ENCODE assay signal across 18 cellular contexts in the genomic region with DNA sequence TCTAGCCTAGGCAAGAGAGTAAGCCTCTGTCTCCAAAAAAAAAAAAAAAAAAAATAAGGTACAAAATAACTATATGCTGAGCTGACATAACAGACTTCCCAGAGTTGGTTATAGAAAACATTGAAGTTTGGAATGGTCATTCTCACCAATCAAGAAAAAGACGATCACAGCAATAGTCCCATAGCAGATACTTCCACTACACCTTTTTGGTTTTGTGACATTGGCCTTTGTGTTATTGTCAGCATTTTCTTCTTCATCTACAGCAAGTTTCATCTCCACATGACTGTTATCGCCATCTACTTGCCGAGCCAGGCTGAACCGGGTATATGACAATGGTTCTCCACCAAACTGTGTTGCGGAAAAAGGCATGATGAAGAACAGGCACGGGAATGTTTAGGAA. TPM values are rescaled to one million over a fixed set of nuclear protein-coding genes. Genes with fewer than 3 reads are reported as not detected.
DNase-seq lines count a peak whose midpoint lies in the region; ATAC-seq and TF ChIP-seq lines count a peak whose summit lies in the region.
"Had no signal": no experiment of that assay in that cellular context is flagged by ENCODE, and none has a peak within 500 bp of the region (broad histone marks: within the 10 kb centered on the region; RNA-seq: fewer than 3 reads in every experiment).

No MANE protein-coding gene starts in this region.

- H3K9me3 Mint-ChIP-seq in T-helper 2 cell treated with Interferon-gamma antibody and Interleukin-4, amounts not matched to agents 5 μg/mL and 100 μg/mL, for 36 hours = no peaks in the 10 kb centered on the region
- no peaks in the 10 kb centered on the region for H3K9me3 Mint-ChIP-seq in CD4-positive, CD25-positive, alpha-beta regulatory T cell
- no peaks in the 10 kb centered on the region for H3K9me3 Mint-ChIP-seq in T-cell

- H3K4me3 ChIP-seq in CD4-positive, CD25-positive, alpha-beta regulatory T cell (ENCODE audit: low read depth, low read length) = peak overlapping the region; percentile 38
- no peak overlapping the region for H3K4me3 ChIP-seq in vagina

- H3K4me3 Mint-ChIP-seq in T-helper 2 cell treated with Interferon-gamma antibody and Interleukin-4, amounts not matched to agents 5 μg/mL and 100 μg/mL, for 36 hours = no peak overlapping the region
- peak overlapping the region in 2 of 4 donors; percentile 72 to 83 for H3K4me3 Mint-ChIP-seq in CD4-positive, CD25-positive, alpha-beta regulatory T cell
- no peak overlapping the region for H3K4me3 Mint-ChIP-seq in T-cell

- no peaks in the 10 kb centered on the region for H3K27me3 Mint-ChIP-seq in T-helper 2 cell treated with Interferon-gamma antibody and Interleukin-4, amounts not matched to agents 5 μg/mL and 100 μg/mL, for 36 hours (ENCODE audit: low read depth)
- H3K27me3 Mint-ChIP-seq in CD4-positive, CD25-positive, alpha-beta regulatory T cell = no peaks in the 10 kb centered on the region
- no peaks in the 10 kb centered on the region for H3K27me3 Mint-ChIP-seq in T-cell

- no peak for ATAC-seq in CD4-positive, CD25-positive, alpha-beta regulatory T cell (ENCODE audit: low read depth in 2 of 2)
- no peak for ATAC-seq in T-cell (replicated peaks in 1 of 4)

- H3K36me3 Mint-ChIP-seq in T-helper 2 cell treated with Interferon-gamma antibody and Interleukin-4, amounts not matched to agents 5 μg/mL and 100 μg/mL, for 36 hours (ENCODE audit: low read depth) = peaks cover 64% of the 10 kb centered on the region
- H3K36me3 Mint-ChIP-seq in CD4-positive, CD25-positive, alpha-beta regulatory T cell = peaks cover 38% of the 10 kb centered on the region
- peaks cover 36% of the 10 kb centered on the region for H3K36me3 Mint-ChIP-seq in T-cell

- peaks cover 57% of the 10 kb centered on the region for H3K36me3 ChIP-seq in CD4-positive, CD25-positive, alpha-beta regulatory T cell (ENCODE audit: control insufficient read depth, insufficient read depth, low read length)
- H3K36me3 ChIP-seq in vagina = peaks cover 0 to 59% of the 10 kb centered on the region in 2 donors

- CTCF ChIA-PET in T-cell (lab: Charles Lee) = interaction anchor here (0.5 to 8.1 kb wide), 11 partner anchors 10 to 1725 kb away, joined by 3 to 69 read pairs (median 4); no protein-coding TSS in a partner anchor

- H3K4me1 ChIP-seq in CD4-positive, CD25-positive, alpha-beta regulatory T cell (ENCODE audit: control insufficient read depth, insufficient read depth, low read length, poor library complexity, severe bottlenecking) = peaks cover 47% of the 10 kb centered on the region
- H3K4me1 ChIP-seq in vagina = peaks cover 14% of the 10 kb centered on the region

- TF ChIP-seq POLR2A in erythroblast (IDR thresholded peaks at IDR 0.05; ENCODE audit: low read length) (peak; percentile 59), vagina (IDR thresholded peaks at IDR 0.05) (no peak)

- no peaks in the 10 kb centered on the region for H3K9me3 ChIP-seq in CD4-positive, CD25-positive, alpha-beta regulatory T cell (ENCODE audit: control insufficient read depth in 2 of 2, low read length in 2 of 2)
- no peaks in the 10 kb centered on the region for H3K9me3 ChIP-seq in vagina

- TF ChIP-seq CTCF in vagina (IDR thresholded peaks at IDR 0.05) = no peak

- no peak for DNase-seq in T-helper 2 cell treated with Interferon-gamma antibody and Interleukin-4, amounts not matched to agents 5 μg/mL and 100 μg/mL, for 36 hours (ENCODE audit: low spot score)
- no peak for DNase-seq in T-helper 2 cell
- DNase-seq in CD4-positive, CD25-positive, alpha-beta regulatory T cell = no peak
- DNase-seq in T-cell = no peak
- no peak for DNase-seq in erythroblast (lab: John Stamatoyannopoulos, UW)
- DNase-seq in effector CD8-positive, alpha-beta T cell (lab: John Stamatoyannopoulos, UW) = no peak
- no peak for DNase-seq in CD1c-positive myeloid dendritic cell (ENCODE audit: extremely low spot score)
- no peak for DNase-seq in vagina (ENCODE audit: extremely low spot score in 2 of 2)
- DNase-seq: GOT3, NCI-H1417 treated with DMSO at 0.1 percent for 48 hours, NCI-H187 treated with DMSO at 0.1 percent for 48 hours, NCI-H2227 treated with DMSO at 0.1 percent for 48 hours, NCI-H510A treated with DMSO at 0.1 percent for 48 hours, NCI-H774, OCI-M1, Right ventricle myocardium superior had no signal

- H3K4me1 Mint-ChIP-seq in T-helper 2 cell treated with Interferon-gamma antibody and Interleukin-4, amounts not matched to agents 5 μg/mL and 100 μg/mL, for 36 hours (ENCODE audit: low read depth) = peaks cover 42% of the 10 kb centered on the region
- H3K4me1 Mint-ChIP-seq in CD4-positive, CD25-positive, alpha-beta regulatory T cell = peaks cover 21 to 57% (median 48%) of the 10 kb centered on the region in 4 donors
- peaks cover 30 to 39% (median 38%) of the 10 kb centered on the region in 3 donors for H3K4me1 Mint-ChIP-seq in T-cell

- H3K27ac Mint-ChIP-seq in T-helper 2 cell treated with Interferon-gamma antibody and Interleukin-4, amounts not matched to agents 5 μg/mL and 100 μg/mL, for 36 hours = peak overlapping the region; percentile 43
- peak overlapping the region; percentile 1 to 85 (median 60) for H3K27ac Mint-ChIP-seq in CD4-positive, CD25-positive, alpha-beta regulatory T cell
- peak overlapping the region; percentile 25 to 59 for H3K27ac Mint-ChIP-seq in T-cell

- intact Hi-C loops in vagina (cut with DNase I) = no loop called here

- peak overlapping the region; percentile 67 for H3K27ac ChIP-seq in CD4-positive, CD25-positive, alpha-beta regulatory T cell (ENCODE audit: insufficient read depth, low read length, poor library complexity, severe bottlenecking)
- H3K27ac ChIP-seq in vagina = no peak overlapping the region
- H3K27ac ChIP-seq: 22Rv1, KMS-11 had no signal

- POLR2A ChIA-PET in T-cell (lab: Charles Lee) = interaction anchor here in 1 of 2 donors (0.6 kb wide), 1 partner anchor 181 kb away, joined by 5 read pairs; no protein-coding TSS in a partner anchor

- no peaks in the 10 kb centered on the region for H3K27me3 ChIP-seq in CD4-positive, CD25-positive, alpha-beta regulatory T cell (ENCODE audit: control insufficient read depth, insufficient read depth, low read length)
- no peaks in the 10 kb centered on the region for H3K27me3 ChIP-seq in vagina

RNA-seq across cellular contexts. Expression of a gene that starts 6.9 kb away (rescaled TPM):
- 356 TPM for total RNA-seq in CD4-positive, CD25-positive, alpha-beta regulatory T cell
- 10 to 100 TPM; 21.5 to 36.9 (median 28.7) TPM for polyA plus RNA-seq in CD4-positive, CD25-positive, alpha-beta regulatory T cell
- total RNA-seq in T-cell (100 to 1,000 TPM in 2 of 5 donors, 10 to 100 TPM in 3; 71.3 to 162 (median 73.0) TPM), vagina (61.6 TPM)
